11 cellular contexts compared by ENCODE assay signal in the genomic region with DNA sequence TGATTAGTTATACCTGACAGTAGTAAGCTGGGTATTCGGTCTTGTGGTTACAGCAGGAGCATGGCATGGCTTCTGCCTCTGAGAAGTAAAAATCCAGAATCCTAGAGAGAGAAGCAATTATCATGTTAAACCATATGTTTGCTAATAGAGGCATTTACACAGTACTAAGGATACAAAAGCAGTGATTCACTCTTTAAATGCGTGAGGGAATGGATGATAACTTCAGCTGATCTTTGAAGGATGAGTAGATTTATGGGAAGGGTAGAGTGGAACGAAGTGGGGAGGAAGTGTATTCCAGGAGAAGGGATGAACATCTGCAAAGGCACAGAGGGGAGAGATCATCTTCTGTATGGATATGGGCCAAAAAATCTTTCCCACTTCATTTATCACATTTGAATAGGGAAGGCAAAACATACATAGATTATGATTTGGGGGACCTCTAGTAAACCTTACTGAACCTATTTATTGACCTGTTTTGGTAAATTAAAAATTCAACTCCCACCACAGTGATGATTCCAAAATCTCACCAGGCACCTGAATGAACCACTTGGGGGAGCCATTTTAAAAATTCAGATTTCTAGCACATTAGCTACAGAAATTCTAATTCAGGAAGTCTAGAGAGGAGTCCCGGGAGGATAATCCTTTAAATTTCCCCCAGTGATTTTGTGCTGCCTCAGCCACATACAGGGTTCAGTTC. TPM values are rescaled to one million over a fixed set of nuclear protein-coding genes. Genes with fewer than 3 reads are reported as not detected.
A peak's percentile ranks its signal among the peaks of the same experiment; 100 is the strongest.
DNase-seq lines count a peak whose midpoint lies in the region; ATAC-seq and TF ChIP-seq lines count a peak whose summit lies in the region.
"Had no signal": no experiment of that assay in that cellular context is flagged by ENCODE, and none has a peak within 500 bp of the region (broad histone marks: within the 10 kb centered on the region; RNA-seq: fewer than 3 reads in every experiment).

No MANE protein-coding gene starts in this region.

- peaks cover under 1% of the 10 kb centered on the region for H3K36me3 Mint-ChIP-seq in natural killer cell treated with Interleukin-12 subunit alpha and Interleukin-12 subunit beta and Interleukin-15 and Interleukin-18, amount 100 ng/mL, for 72 hours
- H3K36me3 Mint-ChIP-seq: activated naive CD8-positive, alpha-beta T cell treated with anti-CD3 and anti-CD28 coated beads, Interleukin-2, amount 10 ng/mL, durations not matched to agents 7 days and 5 days had no signal

- H3K27me3 Mint-ChIP-seq in natural killer cell treated with Interleukin-12 subunit alpha and Interleukin-12 subunit beta and Interleukin-15 and Interleukin-18, amount 100 ng/mL, for 72 hours: peaks cover 0 to 9% of the 10 kb centered on the region in 2 donors
- H3K27me3 Mint-ChIP-seq: activated naive CD8-positive, alpha-beta T cell treated with anti-CD3 and anti-CD28 coated beads, Interleukin-2, amount 10 ng/mL, durations not matched to agents 7 days and 5 days; CD4-positive, alpha-beta T cell had no signal

- H3K4me1 Mint-ChIP-seq in natural killer cell treated with Interleukin-12 subunit alpha and Interleukin-12 subunit beta and Interleukin-15 and Interleukin-18, amount 100 ng/mL, for 72 hours (ENCODE audit: low read depth in 2 of 2): peaks cover 0 to 7% of the 10 kb centered on the region in 2 donors

- H3K9me3 Mint-ChIP-seq in natural killer cell treated with Interleukin-12 subunit alpha and Interleukin-12 subunit beta and Interleukin-15 and Interleukin-18, amount 100 ng/mL, for 72 hours: no peaks in the 10 kb centered on the region
- H3K9me3 Mint-ChIP-seq: activated naive CD8-positive, alpha-beta T cell treated with anti-CD3 and anti-CD28 coated beads, Interleukin-2, amount 10 ng/mL, durations not matched to agents 7 days and 5 days; CD4-positive, alpha-beta T cell had no signal

- peak; percentile 33 for ATAC-seq in HG03135 (IDR thresholded peaks at IDR 0.05; ENCODE audit: unreplicated experiment)
- no peak for ATAC-seq in natural killer cell treated with Interleukin-12 subunit alpha and Interleukin-12 subunit beta and Interleukin-15 and Interleukin-18, amount 100 ng/mL, for 72 hours

- H3K9me3 ChIP-seq in cardiac muscle cell (ENCODE audit: low read depth): no peaks in the 10 kb centered on the region
- no peaks in the 10 kb centered on the region for H3K9me3 ChIP-seq in right atrium auricular region
- no peaks in the 10 kb centered on the region for H3K9me3 ChIP-seq in adipocyte (ENCODE audit: control insufficient read depth, low read length)
- H3K9me3 ChIP-seq: SJCRH30 had no signal

- H3K27ac Mint-ChIP-seq in natural killer cell treated with Interleukin-12 subunit alpha and Interleukin-12 subunit beta and Interleukin-15 and Interleukin-18, amount 100 ng/mL, for 72 hours: no peak overlapping the region
- H3K27ac Mint-ChIP-seq: activated naive CD8-positive, alpha-beta T cell treated with anti-CD3 and anti-CD28 coated beads, Interleukin-2, amount 10 ng/mL, durations not matched to agents 7 days and 5 days; CD4-positive, alpha-beta T cell had no signal

- TF ChIP-seq CTCF in cardiac muscle cell (IDR thresholded peaks at IDR 0.05; ENCODE audit: low read depth, low read length): peak; percentile 44
- peak in 1 of 2 donors; percentile 19 for TF ChIP-seq CTCF in right atrium auricular region (IDR thresholded peaks at IDR 0.05)

- DNase-seq in cardiac muscle cell (ENCODE audit: low read depth in 1 of 2, low spot score in 1 of 2): no peak
- no peak for DNase-seq in right atrium auricular region (ENCODE audit: low spot score)
- DNase-seq in adipocyte (ENCODE audit: low read depth): peak; percentile 19
- DNase-seq in natural killer cell treated with Interleukin-12 subunit alpha and Interleukin-12 subunit beta and Interleukin-15 and Interleukin-18, amount 100 ng/mL, for 72 hours (ENCODE audit: low spot score): no peak
- DNase-seq in NCI-H1694 (lab: John Stamatoyannopoulos, UW): no peak
- no peak for DNase-seq in nucleus accumbens (lab: John Stamatoyannopoulos, UW)
- DNase-seq in NCI-H2196 treated with DMSO at 0.1 percent for 48 hours (lab: John Stamatoyannopoulos, UW; ENCODE audit: unreplicated experiment): no peak
- DNase-seq: activated naive CD8-positive, alpha-beta T cell treated with anti-CD3 and anti-CD28 coated beads, Interleukin-2, amount 10 ng/mL, durations not matched to agents 7 days and 5 days; CD4-positive, alpha-beta T cell; SJCRH30 had no signal

- H3K27me3 ChIP-seq in cardiac muscle cell (no peaks in the 10 kb centered on the region), right atrium auricular region (no peaks in the 10 kb centered on the region), adipocyte (replicated peaks; ENCODE audit: control insufficient read depth, insufficient read depth, low read length) (no peaks in the 10 kb centered on the region)
- H3K27me3 ChIP-seq: SJCRH30 had no signal

- H3K9ac ChIP-seq in adipocyte (ENCODE audit: low read length): no peak overlapping the region

- no peak overlapping the region for H3K4me3 Mint-ChIP-seq in natural killer cell treated with Interleukin-12 subunit alpha and Interleukin-12 subunit beta and Interleukin-15 and Interleukin-18, amount 100 ng/mL, for 72 hours
- H3K4me3 Mint-ChIP-seq: activated naive CD8-positive, alpha-beta T cell treated with anti-CD3 and anti-CD28 coated beads, Interleukin-2, amount 10 ng/mL, durations not matched to agents 7 days and 5 days; CD4-positive, alpha-beta T cell had no signal

- H3K4me3 ChIP-seq in cardiac muscle cell (no peak overlapping the region), right atrium auricular region (no peak overlapping the region), adipocyte (ENCODE audit: low read length) (no peak overlapping the region)
- H3K4me3 ChIP-seq: SJCRH30 had no signal

- no peak overlapping the region for H3K27ac ChIP-seq in cardiac muscle cell
- no peak overlapping the region for H3K27ac ChIP-seq in right atrium auricular region
- H3K27ac ChIP-seq: SJCRH30 had no signal

- no peaks in the 10 kb centered on the region for H3K36me3 ChIP-seq in cardiac muscle cell
- H3K36me3 ChIP-seq in right atrium auricular region: no peaks in the 10 kb centered on the region
- no peaks in the 10 kb centered on the region for H3K36me3 ChIP-seq in adipocyte (ENCODE audit: control insufficient read depth, insufficient read depth, low read length, severe bottlenecking)
- H3K36me3 ChIP-seq: SJCRH30 had no signal

- H3K4me1 ChIP-seq in cardiac muscle cell (ENCODE audit: low read depth): no peaks in the 10 kb centered on the region
- H3K4me1 ChIP-seq in right atrium auricular region: no peaks in the 10 kb centered on the region
- peaks cover 13% of the 10 kb centered on the region for H3K4me1 ChIP-seq in adipocyte (ENCODE audit: control insufficient read depth, insufficient read depth, low read length)
- H3K4me1 ChIP-seq: SJCRH30 had no signal

RNA-seq across cellular contexts. Expression of a gene that starts 35.1 kb away (rescaled TPM):
- 0.18 and 0.33 TPM in 2 replicates for total RNA-seq in cardiac muscle cell
- polyA plus RNA-seq in cardiac muscle cell: 0.17 TPM in 1 of 2 replicates, not detected in the other
- total RNA-seq in right atrium auricular region: 1 to 10 TPM; 5.2 to 5.7 TPM
- total RNA-seq in natural killer cell treated with Interleukin-12 subunit alpha and Interleukin-12 subunit beta and Interleukin-15 and Interleukin-18, amount 100 ng/mL, for 72 hours: not detected
- total RNA-seq: activated naive CD8-positive, alpha-beta T cell treated with anti-CD3 and anti-CD28 coated beads, Interleukin-2, amount 10 ng/mL, durations not matched to agents 7 days and 5 days; CD4-positive, alpha-beta T cell; SJCRH30 had no signal

RNA-seq across cellular contexts. Expression of a gene that starts 41.2 kb away (rescaled TPM):
- total RNA-seq in cardiac muscle cell (not detected in 2 replicates), right atrium auricular region (1 to 10 TPM; 1.4 to 1.5 TPM)
- polyA plus RNA-seq in cardiac muscle cell: 0.22 TPM in 2 replicates
- not detected for total RNA-seq in natural killer cell treated with Interleukin-12 subunit alpha and Interleukin-12 subunit beta and Interleukin-15 and Interleukin-18, amount 100 ng/mL, for 72 hours
- total RNA-seq: activated naive CD8-positive, alpha-beta T cell treated with anti-CD3 and anti-CD28 coated beads, Interleukin-2, amount 10 ng/mL, durations not matched to agents 7 days and 5 days; CD4-positive, alpha-beta T cell; SJCRH30 had no signal
